ENCODE assay signal across 8 cellular contexts in genomic region chr15:62390793-62391543, GRCh38. TPM values are rescaled to one million over a fixed set of nuclear protein-coding genes. Genes with fewer than 3 reads are reported as not detected.
A peak's percentile ranks its signal among the peaks of the same experiment; 100 is the strongest.
DNase-seq lines count a peak whose midpoint lies in the region; ATAC-seq lines count a peak whose summit lies in the region.

No MANE protein-coding gene starts in this region.

- DNase-seq in ELF-1 (ENCODE audit: low read depth, low spot score), result peak; percentile 68
- DNase-seq in HCEC 1CT, result peak; percentile 30
- peak; percentile 66 for DNase-seq in NCI-H69 (lab: John Stamatoyannopoulos, UW)
- DNase-seq in Right ventricle myocardium inferior (ENCODE audit: missing footprints), result peak; percentile 73
- peak in 50 of 56 donors; percentile 7 to 71 (median 43) for DNase-seq in nucleus accumbens (lab: John Stamatoyannopoulos, UW)
- no peak for DNase-seq in NCI-H187 treated with DMSO at 0.1 percent for 48 hours (lab: John Stamatoyannopoulos, UW)

- H3K4me3 Mint-ChIP-seq in activated naive CD8-positive, alpha-beta T cell, result peak overlapping the region; percentile 92

- no peaks in the 10 kb centered on the region for H3K9me3 Mint-ChIP-seq in activated naive CD8-positive, alpha-beta T cell (ENCODE audit: low read depth)

- intact Hi-C loops in Right ventricle myocardium inferior (cut with DNase I), result loop anchor here (1.0 to 10.0 kb wide), 6 partner anchors 64 to 354 kb away; no protein-coding TSS in a partner anchor

- H3K4me1 Mint-ChIP-seq in activated naive CD8-positive, alpha-beta T cell (ENCODE audit: low read depth), result peaks cover 15% of the 10 kb centered on the region

- H3K36me3 Mint-ChIP-seq in activated naive CD8-positive, alpha-beta T cell, result no peaks in the 10 kb centered on the region

- ATAC-seq in Right ventricle myocardium inferior, result peak; percentile 52
- no peak for ATAC-seq in HG03439 (IDR thresholded peaks at IDR 0.05; ENCODE audit: unreplicated experiment)

- H3K27ac Mint-ChIP-seq in activated naive CD8-positive, alpha-beta T cell, result peak overlapping the region; percentile 34

- peaks cover 11% of the 10 kb centered on the region for H3K27me3 Mint-ChIP-seq in activated naive CD8-positive, alpha-beta T cell

RNA-seq across cellular contexts. Expression of gene TLN2, which starts 0.6 kb away (rescaled TPM):
- total RNA-seq in Right ventricle myocardium inferior, result 51.6 TPM
